In genomic region chr5:149063017-149063687, GRCh38 we compare ENCODE assay signal across 9 cellular contexts. TPM values are rescaled to one million over a fixed set of nuclear protein-coding genes. Genes with fewer than 3 reads are reported as not detected.
DNase-seq lines count a peak whose midpoint lies in the region; ATAC-seq, FAIRE-seq and TF ChIP-seq lines count a peak whose summit lies in the region.
"Had no signal": no experiment of that assay in that cellular context is flagged by ENCODE, and none has a peak within 500 bp of the region (broad histone marks: within the 10 kb centered on the region; RNA-seq: fewer than 3 reads in every experiment).

SH3TC2 (minus strand) TSS chr5:149063062; CDS start chr5:149063022, 40 bp downstream.

- no peak within 1 kb of the TSS for H3K4me3 ChIP-seq in NT2/D1 (ENCODE audit: insufficient read length, low read depth)
- peak within 1 kb of the TSS in 1 of 4 donors; percentile 2 for H3K4me3 ChIP-seq in esophagus squamous epithelium

- peak; percentile 78 for DNase-seq in NT2/D1 (ENCODE audit: low read depth, low spot score)
- no peak for DNase-seq in esophagus squamous epithelium (lab: John Stamatoyannopoulos, UW)
- DNase-seq in midbrain (lab: John Stamatoyannopoulos, UW), result peak; percentile 87
- no peak for DNase-seq in stimulated activated CD4-positive, alpha-beta T cell treated with anti-CD3 and anti-CD28 coated beads, Interleukin-4, amount 100 ng/mL, for 4 hours
- no peak for DNase-seq in GOT3 (lab: John Stamatoyannopoulos, UW)
- DNase-seq in GF-D8 (lab: John Stamatoyannopoulos, UW), result no peak
- DNase-seq: activated naive CD8-positive, alpha-beta T cell treated with anti-CD3 and anti-CD28 coated beads, Interleukin-2, amount 10 ng/mL, durations not matched to agents 7 days and 5 days had no signal

- no peak for TF ChIP-seq CTCF in esophagus squamous epithelium (IDR thresholded peaks at IDR 0.05)

- intact Hi-C loops in esophagus squamous epithelium (cut with DNase I), result no loop called here

- H3K9ac ChIP-seq in NT2/D1 (ENCODE audit: insufficient read length, low read depth), result no peak within 1 kb of the TSS

- no peak for TF ChIP-seq POLR2A in esophagus squamous epithelium (IDR thresholded peaks at IDR 0.05)

- H3K27ac ChIP-seq in esophagus squamous epithelium, result peak within 1 kb of the TSS; percentile 69 to 89 (median 78)

- no CpG with 5 or more reads among the region's 9 CpGs for WGBS in esophagus squamous epithelium, 2 donors

- H3K4me1 ChIP-seq in NT2/D1 (ENCODE audit: insufficient read depth, insufficient read length) (no peaks in the 10 kb centered on the region), esophagus squamous epithelium (peaks cover 12 to 43% (median 28%) of the 10 kb centered on the region in 3 donors)

- H3K9me3 ChIP-seq in NT2/D1 (ENCODE audit: insufficient read depth, low read length) (peaks cover 7% of the 10 kb centered on the region), esophagus squamous epithelium (no peaks in the 10 kb centered on the region)

- H3K27me3 ChIP-seq in NT2/D1 (ENCODE audit: insufficient read depth, insufficient read length) (no peaks in the 10 kb centered on the region), esophagus squamous epithelium (no peaks in the 10 kb centered on the region)

- no peak for ATAC-seq in GM21825 (IDR thresholded peaks at IDR 0.05; ENCODE audit: unreplicated experiment)

- H3K36me3 ChIP-seq in NT2/D1 (ENCODE audit: insufficient read depth, insufficient read length, low read length), result no peaks in the 10 kb centered on the region
- H3K36me3 ChIP-seq in esophagus squamous epithelium, result no peaks in the 10 kb centered on the region

- FAIRE-seq in A204.1 (lab: Jason Lieb, UNC), result peak; percentile 29

RNA-seq across cellular contexts. Expression of gene SH3TC2, which starts in this region (rescaled TPM):
- 1 to 10 TPM; 2.5 to 3.8 (median 2.9) TPM for total RNA-seq in esophagus squamous epithelium
- total RNA-seq: activated naive CD8-positive, alpha-beta T cell treated with anti-CD3 and anti-CD28 coated beads, Interleukin-2, amount 10 ng/mL, durations not matched to agents 7 days and 5 days had no signal

Comparison
In these comparisons a context has a peak if more than half of its experiments do, and no peak if none do; other contexts are left out.
1. DNase-seq: peak in NT2/D1 (single experiment) and midbrain (single experiment); none in esophagus squamous epithelium (single experiment), stimulated activated CD4-positive, alpha-beta T cell treated with anti-CD3 and anti-CD28 coated beads, Interleukin-4, amount 100 ng/mL, for 4 hours (0 of 2), GOT3 (single experiment) and GF-D8 (single experiment).